13 cellular contexts compared by ENCODE assay signal in the genomic region with DNA sequence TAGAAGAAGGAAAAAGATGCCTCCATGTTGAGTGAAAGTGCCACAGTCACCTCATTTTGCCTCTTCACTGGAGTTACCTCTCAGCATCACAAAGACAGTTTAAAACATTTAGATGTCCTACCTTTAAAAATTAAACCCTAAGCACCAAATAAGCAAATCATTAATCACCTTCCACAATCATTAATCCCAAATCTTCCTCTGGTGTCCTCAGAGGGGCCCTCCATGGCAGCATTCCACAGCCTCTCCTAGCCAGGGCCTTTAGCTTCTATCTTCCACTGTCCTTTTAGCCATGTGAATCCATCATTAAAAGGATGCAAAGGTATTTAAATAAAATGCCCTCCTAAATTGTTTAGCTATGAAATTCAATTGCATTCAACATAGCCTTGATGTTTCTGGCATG.
DNase-seq lines count a peak whose midpoint lies in the region; TF ChIP-seq lines count a peak whose summit lies in the region.
"Had no signal": no experiment of that assay in that cellular context is flagged by ENCODE, and none has a peak within 500 bp of the region (broad histone marks: within the 10 kb centered on the region; RNA-seq: fewer than 3 reads in every experiment).

No MANE protein-coding gene starts in this region.

- H3K9me2 ChIP-seq in neural cell (ENCODE audit: insufficient read depth, low read length): no peaks in the 10 kb centered on the region

- H3F3A ChIP-seq in neural cell (ENCODE audit: insufficient read depth, low read length, poor library complexity, severe bottlenecking): peaks cover 3% of the 10 kb centered on the region

- H3K36me3 ChIP-seq in neural cell (ENCODE audit: insufficient read depth, low read length) (no peaks in the 10 kb centered on the region), spleen (no peaks in the 10 kb centered on the region)
- H3K36me3 ChIP-seq: SJCRH30 had no signal

- TF ChIP-seq CTCF in epithelial cell of proximal tubule (conservative IDR thresholded peaks at IDR 0.05; ENCODE audit: low read depth, low read length) (peak; percentile 35), neural cell (IDR thresholded peaks at IDR 0.05; ENCODE audit: poor library complexity, severe bottlenecking) (no peak), spleen (IDR thresholded peaks at IDR 0.05 in 8 of 11, conservative IDR thresholded peaks at IDR 0.05 in 3 of 11) (no peak)

- in situ Hi-C loops in G401 (cut with HindIII; ENCODE audit: low sequenced_read_pairs): no loop called here

- H3K4me3 ChIP-seq in epithelial cell of proximal tubule (ENCODE audit: low read depth, low read length) (peak overlapping the region; percentile 76), neural cell (ENCODE audit: low read length) (peak overlapping the region; percentile 71), spleen (no peak overlapping the region)
- H3K4me3 ChIP-seq: SJCRH30 had no signal

- DNase-seq in G401 (ENCODE audit: low spot score) (peak; percentile 19), epithelial cell of proximal tubule (ENCODE audit: low read depth) (no peak), MV-4-11 (lab: John Stamatoyannopoulos, UW) (no peak), foreskin melanocyte (no peak), spleen (no peak), nucleus accumbens (lab: John Stamatoyannopoulos, UW) (no peak)
- DNase-seq: NCI-H1436; NCI-H187; NCI-H2171 treated with DMSO at 0.1 percent for 48 hours; NK-92 treated with Interleukin-12 subunit alpha and Interleukin-12 subunit beta, amount 100 ng/mL, for 24 hours; PC-3; SJCRH30 had no signal

- peak overlapping the region; percentile 70 for H3K4me2 ChIP-seq in neural cell (ENCODE audit: low read length)

- H3K9ac ChIP-seq in neural cell (ENCODE audit: low read length): no peak overlapping the region

- H3K27me3 ChIP-seq in neural cell (ENCODE audit: insufficient read depth, low read depth, low read length) (no peaks in the 10 kb centered on the region), spleen (replicated peaks in 1 of 7) (no peaks in the 10 kb centered on the region)
- H3K27me3 ChIP-seq: SJCRH30 had no signal

- H3K9me3 ChIP-seq in neural cell (ENCODE audit: low read length) (no peaks in the 10 kb centered on the region), spleen (no peaks in the 10 kb centered on the region)
- H3K9me3 ChIP-seq: SJCRH30 had no signal

- TF ChIP-seq RAD21 in neural cell (conservative IDR thresholded peaks at IDR 0.05): no peak

- no peak for TF ChIP-seq EP300 in neural cell (conservative IDR thresholded peaks at IDR 0.05; ENCODE audit: poor library complexity, severe bottlenecking)

- H2AFZ ChIP-seq in neural cell (ENCODE audit: low read depth, low read length): no peak overlapping the region

- H3K4me1 ChIP-seq in spleen: peaks cover 0 to 5% (median 0%) of the 10 kb centered on the region in 6 donors

- peaks cover 52% of the 10 kb centered on the region for H3K79me2 ChIP-seq in neural cell (replicated peaks; ENCODE audit: insufficient read depth, low read length)

- TF ChIP-seq POLR2A in spleen (IDR thresholded peaks at IDR 0.05): no peak

- H4K20me1 ChIP-seq in neural cell (ENCODE audit: insufficient read depth): no peaks in the 10 kb centered on the region

- H3K27ac ChIP-seq in neural cell (ENCODE audit: low read length): no peak overlapping the region
- no peak overlapping the region for H3K27ac ChIP-seq in spleen
- H3K27ac ChIP-seq: SJCRH30 had no signal

- intact Hi-C loops in spleen (cut with DNase I; ENCODE audit: low total_unique reads): no loop called here

TF ChIP-seq in neural cell, 6 proteins besides CTCF, POLR2A, EP300 and RAD21:
- TF ChIP-seq MXI1 (conservative IDR thresholded peaks at IDR 0.05; ENCODE audit: poor library complexity, severe bottlenecking) (no peak), POLR2AphosphoS5 (IDR thresholded peaks at IDR 0.05) (no peak), SMC3 (conservative IDR thresholded peaks at IDR 0.05; ENCODE audit: poor library complexity) (no peak), EZH2 (IDR thresholded peaks at IDR 0.05; ENCODE audit: borderline replicate concordance, insufficient read depth, low read length, poor library complexity, severe bottlenecking) (no peak), TAF1 (IDR thresholded peaks at IDR 0.05; ENCODE audit: low read depth) (no peak)
- TF ChIP-seq, protein P1, sequence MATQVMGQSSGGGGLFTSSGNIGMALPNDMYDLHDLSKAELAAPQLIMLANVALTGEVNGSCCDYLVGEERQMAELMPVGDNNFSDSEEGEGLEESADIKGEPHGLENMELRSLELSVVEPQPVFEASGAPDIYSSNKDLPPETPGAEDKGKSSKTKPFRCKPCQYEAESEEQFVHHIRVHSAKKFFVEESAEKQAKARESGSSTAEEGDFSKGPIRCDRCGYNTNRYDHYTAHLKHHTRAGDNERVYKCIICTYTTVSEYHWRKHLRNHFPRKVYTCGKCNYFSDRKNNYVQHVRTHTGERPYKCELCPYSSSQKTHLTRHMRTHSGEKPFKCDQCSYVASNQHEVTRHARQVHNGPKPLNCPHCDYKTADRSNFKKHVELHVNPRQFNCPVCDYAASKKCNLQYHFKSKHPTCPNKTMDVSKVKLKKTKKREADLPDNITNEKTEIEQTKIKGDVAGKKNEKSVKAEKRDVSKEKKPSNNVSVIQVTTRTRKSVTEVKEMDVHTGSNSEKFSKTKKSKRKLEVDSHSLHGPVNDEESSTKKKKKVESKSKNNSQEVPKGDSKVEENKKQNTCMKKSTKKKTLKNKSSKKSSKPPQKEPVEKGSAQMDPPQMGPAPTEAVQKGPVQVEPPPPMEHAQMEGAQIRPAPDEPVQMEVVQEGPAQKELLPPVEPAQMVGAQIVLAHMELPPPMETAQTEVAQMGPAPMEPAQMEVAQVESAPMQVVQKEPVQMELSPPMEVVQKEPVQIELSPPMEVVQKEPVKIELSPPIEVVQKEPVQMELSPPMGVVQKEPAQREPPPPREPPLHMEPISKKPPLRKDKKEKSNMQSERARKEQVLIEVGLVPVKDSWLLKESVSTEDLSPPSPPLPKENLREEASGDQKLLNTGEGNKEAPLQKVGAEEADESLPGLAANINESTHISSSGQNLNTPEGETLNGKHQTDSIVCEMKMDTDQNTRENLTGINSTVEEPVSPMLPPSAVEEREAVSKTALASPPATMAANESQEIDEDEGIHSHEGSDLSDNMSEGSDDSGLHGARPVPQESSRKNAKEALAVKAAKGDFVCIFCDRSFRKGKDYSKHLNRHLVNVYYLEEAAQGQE (IDR thresholded peaks at IDR 0.05; ENCODE audit: borderline replicate concordance): no peak

Comparison
In these comparisons a context has a peak if more than half of its experiments do, and no peak if none do; other contexts are left out.
1. H3K4me3 ChIP-seq: peak in epithelial cell of proximal tubule (single experiment) and neural cell (single experiment); none in spleen (0 of 8).